Comparison of ENCODE assay signal across 36 cellular contexts in genomic region chr4:160869899-160870298, GRCh38.
"Had no signal": no experiment of that assay in that cellular context is flagged by ENCODE, and none has a peak within 500 bp of the region (broad histone marks: within the 10 kb centered on the region; RNA-seq: fewer than 3 reads in every experiment).

No MANE protein-coding gene starts in this region.

- H3K36me3 ChIP-seq: MG63 had no signal

- H3K4me3 ChIP-seq: MG63 had no signal

- H3K9me3 ChIP-seq: MG63 had no signal

- H3K27me3 ChIP-seq: MG63 had no signal

- DNase-seq: Karpas-422, Kasumi-1, MG63, MM.1S, MV-4-11, NCI-H1048, NCI-H1092, NCI-H1092 treated with DMSO at 0.1 percent for 48 hours, NCI-H1105, NCI-H1105 treated with DMSO at 0.1 percent for 48 hours, NCI-H1417, NCI-H1417 treated with DMSO at 0.1 percent for 48 hours, NCI-H1436, NCI-H1436 treated with DMSO at 0.1 percent for 48 hours, NCI-H146, NCI-H1694, NCI-H1694 treated with DMSO at 0.1 percent for 48 hours, NCI-H187, NCI-H187 treated with DMSO at 0.1 percent for 48 hours, NCI-H1930, NCI-H2029, NCI-H2029 treated with DMSO at 0.1 percent for 48 hours, NCI-H2081, NCI-H2081 treated with DMSO at 0.1 percent for 48 hours, NCI-H2107, NCI-H2171, NCI-H2171 treated with DMSO at 0.1 percent for 48 hours, NCI-H2227 treated with DMSO at 0.1 percent for 48 hours, NCI-H226, NCI-H345, NCI-H446, NCI-H446 treated with DMSO at 0.1 percent for 48 hours, NCI-H510A, NCI-H510A treated with DMSO at 0.1 percent for 48 hours, NCI-H524, NCI-H524 treated with DMSO at 0.1 percent for 48 hours had no signal
